1 cellular context compared by ENCODE assay signal in genomic region chr2:142174176-142174575, GRCh38.
TF ChIP-seq lines count a peak whose summit lies in the region.

No MANE protein-coding gene starts in this region.

TF ChIP-seq in SK-N-SH, 30 proteins besides CTCF, POLR2A, EP300 and RAD21 (continued from another document):
- TF ChIP-seq REST (IDR thresholded peaks at IDR 0.05; ENCODE audit: low read depth, low read length) (no peak), MXI1 (IDR thresholded peaks at IDR 0.05; ENCODE audit: low read depth, low read length) (no peak), GABPA (IDR thresholded peaks at IDR 0.05; ENCODE audit: low read depth) (no peak), FOSL2 (IDR thresholded peaks at IDR 0.05; ENCODE audit: borderline replicate concordance, low read depth) (0 out of 2 replicates have a peak, but pooled peaks have one; percentile 37), FOXJ3 (CRISPR knock-in tag; IDR thresholded peaks at IDR 0.05) (no peak), MEF2A (IDR thresholded peaks at IDR 0.05; ENCODE audit: borderline replicate concordance, low read depth) (peak; percentile 56; the same call in 1 of the 2 replicates), EZH2phosphoT487 (IDR thresholded peaks at IDR 0.05; ENCODE audit: borderline replicate concordance, low read depth) (no peak), JUND (IDR thresholded peaks at IDR 0.05) (peak; percentile 77), ELF1 (IDR thresholded peaks at IDR 0.05) (no peak), RCOR1 (IDR thresholded peaks at IDR 0.05; ENCODE audit: low read length) (no peak), RXRA (IDR thresholded peaks at IDR 0.05; ENCODE audit: borderline replicate concordance, low read depth) (no peak), MAX (IDR thresholded peaks at IDR 0.05; ENCODE audit: low read depth) (no peak), TCF12 (IDR thresholded peaks at IDR 0.05) (peak; percentile 97)
